In the genomic region with DNA sequence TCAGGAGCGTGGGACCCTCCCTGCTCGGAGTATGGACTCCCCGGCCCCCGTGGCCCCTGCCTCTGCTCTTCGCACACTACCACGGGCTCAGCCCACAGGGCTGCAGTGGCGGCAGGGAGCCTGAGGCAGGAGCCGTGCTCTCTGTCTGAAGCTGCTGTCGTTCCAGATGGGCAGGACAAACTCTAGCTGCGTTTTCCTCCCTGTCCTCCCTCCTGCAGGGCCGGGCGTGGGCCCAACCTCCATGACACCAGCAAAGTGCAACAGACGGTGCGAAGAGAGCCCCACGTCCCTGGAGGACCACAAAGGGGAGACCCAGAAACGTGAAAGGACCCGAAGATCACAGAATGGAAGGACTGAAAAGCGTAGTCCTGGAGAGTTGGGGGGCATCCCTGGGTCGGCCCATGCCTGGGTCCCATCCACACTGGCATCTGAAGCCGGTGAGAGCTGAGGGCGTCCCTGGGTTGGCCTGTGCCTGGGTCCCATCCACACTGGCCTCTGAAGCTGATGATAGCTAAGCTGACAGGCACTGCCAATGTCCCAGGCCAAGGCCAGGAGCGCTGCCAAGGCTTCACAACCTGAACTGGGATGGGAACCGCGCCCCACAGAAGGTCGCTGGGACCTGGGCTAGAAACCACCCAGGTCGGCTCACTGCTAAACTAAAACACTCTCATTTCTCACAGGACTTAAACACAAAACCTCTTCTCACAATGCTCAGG, we compare ENCODE assay signal across 1 cellular context.
TF ChIP-seq lines count a peak whose summit lies in the region.

No MANE protein-coding gene starts in this region.

TF ChIP-seq in WTC11, 78 proteins besides CTCF, POLR2A, EP300 and RAD21 (continued from another document):
- TF ChIP-seq, protein P1, sequence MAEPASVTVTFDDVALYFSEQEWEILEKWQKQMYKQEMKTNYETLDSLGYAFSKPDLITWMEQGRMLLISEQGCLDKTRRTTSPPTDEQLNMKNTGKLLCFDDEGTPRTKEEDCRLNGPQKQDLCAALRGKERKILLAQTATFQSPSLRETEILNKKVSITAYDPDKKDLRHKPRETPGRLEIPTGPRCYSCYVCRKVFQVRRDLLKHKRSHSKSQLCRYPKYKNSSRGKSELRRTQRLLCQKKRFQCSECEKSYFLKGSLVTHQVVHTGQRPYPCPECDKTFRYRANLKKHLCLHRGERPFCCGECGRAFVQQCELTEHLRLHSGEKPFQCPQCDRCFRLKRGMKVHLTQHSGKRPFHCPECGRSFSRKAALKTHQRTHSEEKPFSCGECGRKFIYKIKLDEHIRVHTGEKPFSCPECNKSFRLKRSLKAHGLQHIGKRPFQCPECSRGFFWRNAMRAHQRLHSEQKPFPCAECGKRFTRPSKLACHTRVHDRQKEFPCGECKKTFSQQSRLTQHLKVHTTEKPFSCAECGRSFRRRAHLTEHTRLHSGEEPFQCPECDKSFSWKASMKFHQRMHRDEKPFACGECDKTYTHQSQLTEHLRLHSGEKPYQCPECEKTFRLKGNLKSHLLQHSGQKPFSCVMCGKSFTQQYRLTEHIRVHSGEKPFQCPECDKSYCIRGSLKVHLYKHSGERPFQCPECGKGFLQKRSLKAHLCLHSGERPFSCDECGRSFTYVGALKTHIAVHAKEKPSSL (CRISPR knock-in tag; conservative IDR thresholded peaks at IDR 0.05) = no peak
- TF ChIP-seq GRHL2 (CRISPR knock-in tag; IDR thresholded peaks at IDR 0.05; ENCODE audit: insufficient replicate concordance, severe bottlenecking) = no peak
- TF ChIP-seq SOX15 (CRISPR knock-in tag; IDR thresholded peaks at IDR 0.05) = no peak
- TF ChIP-seq PRRX2 (CRISPR knock-in tag; IDR thresholded peaks at IDR 0.05) = no peak
- TF ChIP-seq CREM (CRISPR knock-in tag; IDR thresholded peaks at IDR 0.05) = no peak
- TF ChIP-seq, protein P2, sequence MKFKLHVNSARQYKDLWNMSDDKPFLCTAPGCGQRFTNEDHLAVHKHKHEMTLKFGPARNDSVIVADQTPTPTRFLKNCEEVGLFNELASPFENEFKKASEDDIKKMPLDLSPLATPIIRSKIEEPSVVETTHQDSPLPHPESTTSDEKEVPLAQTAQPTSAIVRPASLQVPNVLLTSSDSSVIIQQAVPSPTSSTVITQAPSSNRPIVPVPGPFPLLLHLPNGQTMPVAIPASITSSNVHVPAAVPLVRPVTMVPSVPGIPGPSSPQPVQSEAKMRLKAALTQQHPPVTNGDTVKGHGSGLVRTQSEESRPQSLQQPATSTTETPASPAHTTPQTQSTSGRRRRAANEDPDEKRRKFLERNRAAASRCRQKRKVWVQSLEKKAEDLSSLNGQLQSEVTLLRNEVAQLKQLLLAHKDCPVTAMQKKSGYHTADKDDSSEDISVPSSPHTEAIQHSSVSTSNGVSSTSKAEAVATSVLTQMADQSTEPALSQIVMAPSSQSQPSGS (CRISPR knock-in tag; IDR thresholded peaks at IDR 0.05; ENCODE audit: borderline replicate concordance, low read depth) = no peak
- no peak for TF ChIP-seq ATF1 (CRISPR knock-in tag; IDR thresholded peaks at IDR 0.05)
- no peak for TF ChIP-seq FOXP1 (CRISPR knock-in tag; IDR thresholded peaks at IDR 0.05; ENCODE audit: borderline replicate concordance)
- TF ChIP-seq NFE2L1 (CRISPR knock-in tag; IDR thresholded peaks at IDR 0.05) = no peak
- TF ChIP-seq, protein P3, sequence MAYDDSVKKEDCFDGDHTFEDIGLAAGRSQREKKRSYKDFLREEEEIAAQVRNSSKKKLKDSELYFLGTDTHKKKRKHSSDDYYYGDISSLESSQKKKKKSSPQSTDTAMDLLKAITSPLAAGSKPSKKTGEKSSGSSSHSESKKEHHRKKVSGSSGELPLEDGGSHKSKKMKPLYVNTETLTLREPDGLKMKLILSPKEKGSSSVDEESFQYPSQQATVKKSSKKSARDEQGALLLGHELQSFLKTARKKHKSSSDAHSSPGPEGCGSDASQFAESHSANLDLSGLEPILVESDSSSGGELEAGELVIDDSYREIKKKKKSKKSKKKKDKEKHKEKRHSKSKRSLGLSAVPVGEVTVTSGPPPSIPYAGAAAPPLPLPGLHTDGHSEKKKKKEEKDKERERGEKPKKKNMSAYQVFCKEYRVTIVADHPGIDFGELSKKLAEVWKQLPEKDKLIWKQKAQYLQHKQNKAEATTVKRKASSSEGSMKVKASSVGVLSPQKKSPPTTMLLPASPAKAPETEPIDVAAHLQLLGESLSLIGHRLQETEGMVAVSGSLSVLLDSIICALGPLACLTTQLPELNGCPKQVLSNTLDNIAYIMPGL (CRISPR knock-in tag; IDR thresholded peaks at IDR 0.05) = no peak
- TF ChIP-seq ZBTB21 (CRISPR knock-in tag; IDR thresholded peaks at IDR 0.05; ENCODE audit: borderline replicate concordance) = no peak
- no peak for TF ChIP-seq ZNF263 (CRISPR knock-in tag; IDR thresholded peaks at IDR 0.05; ENCODE audit: low read depth)
- TF ChIP-seq, protein P4, sequence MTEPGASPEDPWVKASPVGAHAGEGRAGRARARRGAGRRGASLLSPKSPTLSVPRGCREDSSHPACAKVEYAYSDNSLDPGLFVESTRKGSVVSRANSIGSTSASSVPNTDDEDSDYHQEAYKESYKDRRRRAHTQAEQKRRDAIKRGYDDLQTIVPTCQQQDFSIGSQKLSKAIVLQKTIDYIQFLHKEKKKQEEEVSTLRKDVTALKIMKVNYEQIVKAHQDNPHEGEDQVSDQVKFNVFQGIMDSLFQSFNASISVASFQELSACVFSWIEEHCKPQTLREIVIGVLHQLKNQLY (CRISPR knock-in tag; IDR thresholded peaks at IDR 0.05) = no peak
